In genomic region chr1:51878616-51879336, GRCh38 we compare ENCODE assay signal across 8 cellular contexts. TPM values are rescaled to one million over a fixed set of nuclear protein-coding genes. Genes with fewer than 3 reads are reported as not detected.
A peak's percentile ranks its signal among the peaks of the same experiment; 100 is the strongest.
DNase-seq lines count a peak whose midpoint lies in the region; ATAC-seq, FAIRE-seq and TF ChIP-seq lines count a peak whose summit lies in the region.

NRDC (minus strand) TSS chr1:51878727; CDS start chr1:51878615, 112 bp downstream.

- H3K79me2 ChIP-seq in astrocyte (ENCODE audit: insufficient read depth, low read length) = peaks cover 47% of the 10 kb centered on the region

- TF ChIP-seq POLR2A in uterus (IDR thresholded peaks at IDR 0.05) = peak; percentile 78 to 89

- TF ChIP-seq CTCF in astrocyte (IDR thresholded peaks at IDR 0.05; ENCODE audit: insufficient read depth, low read depth, low read length) = no peak
- TF ChIP-seq CTCF in uterus (IDR thresholded peaks at IDR 0.05) = no peak

- peaks cover 20% of the 10 kb centered on the region for H4K20me1 ChIP-seq in astrocyte (ENCODE audit: insufficient read depth, low read length)

- peak within 1 kb of the TSS; percentile 80 for H2AFZ ChIP-seq in astrocyte (ENCODE audit: low read depth, low read length)

- H3K36me3 ChIP-seq in astrocyte (ENCODE audit: insufficient read depth, low read length) = no peaks in the 10 kb centered on the region
- H3K36me3 ChIP-seq in uterus = no peaks in the 10 kb centered on the region

- peaks cover 34% of the 10 kb centered on the region for H3K4me1 Mint-ChIP-seq in T-helper 2 cell treated with Interferon-gamma antibody and Interleukin-4, amounts not matched to agents 5 μg/mL and 100 μg/mL, for 36 hours (ENCODE audit: low read depth)
- peaks cover 12% of the 10 kb centered on the region for H3K4me1 Mint-ChIP-seq in astrocyte (ENCODE audit: low read depth, unreplicated experiment)

- intact Hi-C loops in right cardiac atrium (cut with DNase I) (no loop called here), uterus (cut with DNase I; ENCODE audit: low total_unique reads) (no loop called here)

- H3K27ac Mint-ChIP-seq in T-helper 2 cell treated with Interferon-gamma antibody and Interleukin-4, amounts not matched to agents 5 μg/mL and 100 μg/mL, for 36 hours = no peak within 1 kb of the TSS
- H3K27ac Mint-ChIP-seq in astrocyte (ENCODE audit: unreplicated experiment) = no peak within 1 kb of the TSS

- peak; percentile 100 for FAIRE-seq in GM18507 (lab: Jason Lieb, UNC)
- peak; percentile 74 for FAIRE-seq in astrocyte (lab: Jason Lieb, UNC)

- H3K27ac ChIP-seq in astrocyte (ENCODE audit: low read depth, low read length) (peak within 1 kb of the TSS; percentile 97), right cardiac atrium (ENCODE audit: low read length) (peak within 1 kb of the TSS; percentile 96), uterus (peak within 1 kb of the TSS; percentile 90 to 95)

- peak within 1 kb of the TSS; percentile 92 for H3K4me2 ChIP-seq in astrocyte (ENCODE audit: low read length)

- H3K4me1 ChIP-seq in astrocyte (ENCODE audit: insufficient read depth, low read length) (peaks cover 12% of the 10 kb centered on the region), right cardiac atrium (ENCODE audit: control insufficient read depth, insufficient read depth, low read length) (peaks cover 4% of the 10 kb centered on the region), uterus (peaks cover 0 to 8% of the 10 kb centered on the region in 2 donors)

- under 1% methylated on average over 54 of the region's 54 CpGs for WGBS in right cardiac atrium

- H3K27me3 ChIP-seq in astrocyte (ENCODE audit: insufficient read depth, low read length) (no peaks in the 10 kb centered on the region), right cardiac atrium (ENCODE audit: control insufficient read depth, insufficient read depth) (no peaks in the 10 kb centered on the region), uterus (no peaks in the 10 kb centered on the region)

- H3K4me3 ChIP-seq in astrocyte (ENCODE audit: insufficient read depth, low read depth, low read length) (peak within 1 kb of the TSS; percentile 96), right cardiac atrium (ENCODE audit: low read length) (peak within 1 kb of the TSS; percentile 89), uterus (peak within 1 kb of the TSS; percentile 72 to 90)

- H3K9me3 ChIP-seq in astrocyte (ENCODE audit: insufficient read depth, low read depth, low read length) (no peaks in the 10 kb centered on the region), right cardiac atrium (ENCODE audit: control insufficient read depth, low read length) (no peaks in the 10 kb centered on the region), uterus (no peaks in the 10 kb centered on the region)

- no peak within 1 kb of the TSS for H3K4me3 Mint-ChIP-seq in T-helper 2 cell treated with Interferon-gamma antibody and Interleukin-4, amounts not matched to agents 5 μg/mL and 100 μg/mL, for 36 hours
- no peak within 1 kb of the TSS for H3K4me3 Mint-ChIP-seq in astrocyte (ENCODE audit: unreplicated experiment)

- DNase-seq in GM18507 (ENCODE audit: extremely low spot score, insufficient read length, low read depth) = peak; percentile 89
- DNase-seq in NCI-H1930 (lab: John Stamatoyannopoulos, UW) = peak; percentile 99
- peak; percentile 99 for DNase-seq in T-helper 2 cell treated with Interferon-gamma antibody and Interleukin-4, amounts not matched to agents 5 μg/mL and 100 μg/mL, for 36 hours (ENCODE audit: low spot score)
- DNase-seq in astrocyte (ENCODE audit: low read depth) = peak; percentile 99
- DNase-seq in right cardiac atrium = peak; percentile 100
- DNase-seq in pulmonary artery endothelial cell (ENCODE audit: low read depth, low spot score) = peak; percentile 99
- peak; percentile 100 for DNase-seq in uterus

- peak within 1 kb of the TSS; percentile 98 for H3K9ac ChIP-seq in astrocyte (ENCODE audit: low read length)

- H3K27me3 Mint-ChIP-seq in T-helper 2 cell treated with Interferon-gamma antibody and Interleukin-4, amounts not matched to agents 5 μg/mL and 100 μg/mL, for 36 hours (ENCODE audit: low read depth) = peaks cover 8% of the 10 kb centered on the region
- H3K27me3 Mint-ChIP-seq in astrocyte (ENCODE audit: low read depth, unreplicated experiment) = peaks cover 2% of the 10 kb centered on the region

- H3K36me3 Mint-ChIP-seq in T-helper 2 cell treated with Interferon-gamma antibody and Interleukin-4, amounts not matched to agents 5 μg/mL and 100 μg/mL, for 36 hours (ENCODE audit: low read depth) = peaks cover 21% of the 10 kb centered on the region
- H3K36me3 Mint-ChIP-seq in astrocyte (ENCODE audit: low read depth, unreplicated experiment) = no peaks in the 10 kb centered on the region

- no peaks in the 10 kb centered on the region for H3K9me3 Mint-ChIP-seq in T-helper 2 cell treated with Interferon-gamma antibody and Interleukin-4, amounts not matched to agents 5 μg/mL and 100 μg/mL, for 36 hours
- no peaks in the 10 kb centered on the region for H3K9me3 Mint-ChIP-seq in astrocyte (ENCODE audit: unreplicated experiment)

- ATAC-seq in HG02973 (IDR thresholded peaks at IDR 0.05; ENCODE audit: unreplicated experiment) = peak; percentile 93
- peak; percentile 98 to 99 for ATAC-seq in right cardiac atrium

RNA-seq across cellular contexts. Expression of gene NRDC, which starts in this region (rescaled TPM):
- total RNA-seq in astrocyte = 150 and 170 TPM in 2 replicates
- 100 to 1,000 TPM; 115 to 153 (median 140) TPM for total RNA-seq in right cardiac atrium
- 90.3 TPM for polyA plus RNA-seq in right cardiac atrium
- total RNA-seq in pulmonary artery endothelial cell = 70.2 and 75.1 TPM in 2 replicates
- 100 to 1,000 TPM in 2 of 4 donors, 10 to 100 TPM in 2; 35.1 to 145 (median 75.6) TPM for total RNA-seq in uterus

Comparison
In these comparisons a context has a peak if more than half of its experiments do, and no peak if none do; other contexts are left out.
1. Peak in every context shown above with its lines: DNase-seq, ATAC-seq, H3K4me3 ChIP-seq and H3K27ac ChIP-seq.